In the genomic region with DNA sequence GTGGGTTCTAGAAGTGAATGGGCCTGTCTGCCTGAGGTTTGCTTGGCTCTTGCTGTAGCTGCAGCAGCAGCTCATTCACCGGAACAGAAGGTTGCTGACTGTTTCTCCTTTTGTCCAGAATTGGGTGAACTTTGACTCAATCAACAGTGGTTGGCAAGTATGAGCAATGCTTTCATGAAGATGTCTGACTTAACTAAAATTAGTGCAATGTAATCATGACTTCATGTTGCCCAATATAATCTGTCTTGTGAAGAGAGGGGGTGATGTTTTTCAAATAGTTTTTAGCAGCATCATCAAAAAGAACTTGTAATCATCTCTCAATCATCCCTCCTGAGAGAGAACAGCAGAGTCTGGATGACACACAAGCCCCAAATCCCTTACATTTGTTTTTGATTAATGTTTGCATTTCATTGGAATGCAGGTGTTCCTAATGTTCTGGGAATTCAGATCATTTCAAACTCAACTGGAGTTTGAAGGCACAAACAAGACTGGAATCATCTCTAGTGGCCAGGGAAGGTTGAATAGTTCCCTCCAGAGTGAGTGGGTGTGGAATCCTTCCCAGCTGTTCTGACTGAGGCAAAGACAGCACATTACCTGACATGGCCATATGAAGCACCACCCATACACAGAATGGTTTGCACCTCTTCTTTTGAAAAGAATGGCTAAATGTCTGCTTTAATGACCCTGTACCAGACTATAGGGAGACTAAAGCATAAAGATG, we compare ENCODE assay signal across 1 cellular context.
TF ChIP-seq lines count a peak whose summit lies in the region.

No MANE protein-coding gene starts in this region.

TF ChIP-seq in A549, 52 proteins besides CTCF, POLR2A, EP300 and RAD21 (continued from another document):
- TF ChIP-seq GATA3 (IDR thresholded peaks at IDR 0.05; ENCODE audit: borderline replicate concordance) (peak; percentile 74; the same call in 1 of the 2 replicates), HDAC2 (IDR thresholded peaks at IDR 0.05) (no peak), RCOR1 (IDR thresholded peaks at IDR 0.05; ENCODE audit: low read depth, low read length) (no peak), KDM1A (IDR thresholded peaks at IDR 0.05; ENCODE audit: low read depth) (no peak), CHD2 (IDR thresholded peaks at IDR 0.05; ENCODE audit: low read length, partially characterized antibody) (no peak), KDM5A (IDR thresholded peaks at IDR 0.05) (no peak), PHF8 (IDR thresholded peaks at IDR 0.05; ENCODE audit: borderline replicate concordance, low read depth) (no peak), JUN (IDR thresholded peaks at IDR 0.05) (peak; percentile 72 to 75; a peak in 3 of 5 replicates), ZFP36 (IDR thresholded peaks at IDR 0.05; ENCODE audit: borderline replicate concordance, partially characterized antibody) (no peak), SMC3 (IDR thresholded peaks at IDR 0.05) (peak; percentile 20; the same call in 1 of the 3 replicates), MAFK (IDR thresholded peaks at IDR 0.05; ENCODE audit: partially characterized antibody) (peak; percentile 69), RARB (CRISPR knock-in tag; IDR thresholded peaks at IDR 0.05) (no peak), CEBPB (IDR thresholded peaks at IDR 0.05) (peak; percentile 78 to 79), SREBF2 (IDR thresholded peaks at IDR 0.05) (no peak), FOSL2 (IDR thresholded peaks at IDR 0.05) (peak; percentile 63; the same call in 1 of the 2 replicates), FOSL2 (CRISPR knock-in tag; IDR thresholded peaks at IDR 0.05) (peak; percentile 80), RFX5 (IDR thresholded peaks at IDR 0.05) (no peak), HEYL (CRISPR knock-in tag; IDR thresholded peaks at IDR 0.05) (no peak), RNF2 (IDR thresholded peaks at IDR 0.05; ENCODE audit: borderline replicate concordance, low read depth) (no peak), TFCP2L1 (CRISPR knock-in tag; IDR thresholded peaks at IDR 0.05) (no peak), ZNF302 (CRISPR knock-in tag; IDR thresholded peaks at IDR 0.05) (no peak)
- TF ChIP-seq, protein P1, sequence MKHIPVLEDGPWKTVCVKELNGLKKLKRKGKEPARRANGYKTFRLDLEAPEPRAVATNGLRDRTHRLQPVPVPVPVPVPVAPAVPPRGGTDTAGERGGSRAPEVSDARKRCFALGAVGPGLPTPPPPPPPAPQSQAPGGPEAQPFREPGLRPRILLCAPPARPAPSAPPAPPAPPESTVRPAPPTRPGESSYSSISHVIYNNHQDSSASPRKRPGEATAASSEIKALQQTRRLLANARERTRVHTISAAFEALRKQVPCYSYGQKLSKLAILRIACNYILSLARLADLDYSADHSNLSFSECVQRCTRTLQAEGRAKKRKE (CRISPR knock-in tag; IDR thresholded peaks at IDR 0.05; ENCODE audit: low read depth), result no peak
- TF ChIP-seq, protein P2, sequence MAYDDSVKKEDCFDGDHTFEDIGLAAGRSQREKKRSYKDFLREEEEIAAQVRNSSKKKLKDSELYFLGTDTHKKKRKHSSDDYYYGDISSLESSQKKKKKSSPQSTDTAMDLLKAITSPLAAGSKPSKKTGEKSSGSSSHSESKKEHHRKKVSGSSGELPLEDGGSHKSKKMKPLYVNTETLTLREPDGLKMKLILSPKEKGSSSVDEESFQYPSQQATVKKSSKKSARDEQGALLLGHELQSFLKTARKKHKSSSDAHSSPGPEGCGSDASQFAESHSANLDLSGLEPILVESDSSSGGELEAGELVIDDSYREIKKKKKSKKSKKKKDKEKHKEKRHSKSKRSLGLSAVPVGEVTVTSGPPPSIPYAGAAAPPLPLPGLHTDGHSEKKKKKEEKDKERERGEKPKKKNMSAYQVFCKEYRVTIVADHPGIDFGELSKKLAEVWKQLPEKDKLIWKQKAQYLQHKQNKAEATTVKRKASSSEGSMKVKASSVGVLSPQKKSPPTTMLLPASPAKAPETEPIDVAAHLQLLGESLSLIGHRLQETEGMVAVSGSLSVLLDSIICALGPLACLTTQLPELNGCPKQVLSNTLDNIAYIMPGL (CRISPR knock-in tag; IDR thresholded peaks at IDR 0.05; ENCODE audit: borderline replicate concordance), result no peak
- TF ChIP-seq, protein P3, sequence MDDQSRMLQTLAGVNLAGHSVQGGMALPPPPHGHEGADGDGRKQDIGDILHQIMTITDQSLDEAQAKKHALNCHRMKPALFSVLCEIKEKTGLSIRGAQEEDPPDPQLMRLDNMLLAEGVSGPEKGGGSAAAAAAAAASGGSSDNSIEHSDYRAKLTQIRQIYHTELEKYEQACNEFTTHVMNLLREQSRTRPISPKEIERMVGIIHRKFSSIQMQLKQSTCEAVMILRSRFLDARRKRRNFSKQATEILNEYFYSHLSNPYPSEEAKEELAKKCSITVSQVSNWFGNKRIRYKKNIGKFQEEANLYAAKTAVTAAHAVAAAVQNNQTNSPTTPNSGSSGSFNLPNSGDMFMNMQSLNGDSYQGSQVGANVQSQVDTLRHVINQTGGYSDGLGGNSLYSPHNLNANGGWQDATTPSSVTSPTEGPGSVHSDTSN (IDR thresholded peaks at IDR 0.05), result no peak
- TF ChIP-seq, protein P4, sequence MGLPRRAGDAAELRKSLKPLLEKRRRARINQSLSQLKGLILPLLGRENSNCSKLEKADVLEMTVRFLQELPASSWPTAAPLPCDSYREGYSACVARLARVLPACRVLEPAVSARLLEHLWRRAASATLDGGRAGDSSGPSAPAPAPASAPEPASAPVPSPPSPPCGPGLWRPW (IDR thresholded peaks at IDR 0.05), result peak; percentile 67
- TF ChIP-seq, protein P5, sequence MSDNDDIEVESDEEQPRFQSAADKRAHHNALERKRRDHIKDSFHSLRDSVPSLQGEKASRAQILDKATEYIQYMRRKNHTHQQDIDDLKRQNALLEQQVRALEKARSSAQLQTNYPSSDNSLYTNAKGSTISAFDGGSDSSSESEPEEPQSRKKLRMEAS (IDR thresholded peaks at IDR 0.05), result peak; percentile 29
- TF ChIP-seq, protein P6, sequence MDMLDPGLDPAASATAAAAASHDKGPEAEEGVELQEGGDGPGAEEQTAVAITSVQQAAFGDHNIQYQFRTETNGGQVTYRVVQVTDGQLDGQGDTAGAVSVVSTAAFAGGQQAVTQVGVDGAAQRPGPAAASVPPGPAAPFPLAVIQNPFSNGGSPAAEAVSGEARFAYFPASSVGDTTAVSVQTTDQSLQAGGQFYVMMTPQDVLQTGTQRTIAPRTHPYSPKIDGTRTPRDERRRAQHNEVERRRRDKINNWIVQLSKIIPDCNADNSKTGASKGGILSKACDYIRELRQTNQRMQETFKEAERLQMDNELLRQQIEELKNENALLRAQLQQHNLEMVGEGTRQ (IDR thresholded peaks at IDR 0.05), result no peak
